In the genomic region with DNA sequence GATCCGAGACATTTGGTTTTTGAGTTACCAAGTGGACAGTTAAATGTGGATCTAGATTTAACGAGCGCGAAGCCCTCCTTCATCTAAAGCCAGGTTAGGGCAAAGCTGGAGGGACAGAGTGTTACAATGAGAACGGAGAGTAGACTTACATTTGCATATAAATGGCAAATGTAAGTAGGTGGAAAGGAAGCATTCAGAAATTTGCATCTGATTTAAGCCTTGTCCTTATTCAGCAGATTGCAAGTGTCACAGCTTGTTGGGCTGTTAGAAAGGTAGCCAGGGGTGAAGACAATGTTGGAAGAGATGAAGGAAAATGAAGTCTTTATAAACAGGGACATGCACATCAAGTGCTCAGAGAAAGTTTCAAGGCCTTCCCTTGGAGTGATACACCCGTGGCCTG, we compare ENCODE assay signal across 24 cellular contexts.
DNase-seq lines count a peak whose midpoint lies in the region; ATAC-seq, FAIRE-seq and TF ChIP-seq lines count a peak whose summit lies in the region.
"Had no signal": no experiment of that assay in that cellular context is flagged by ENCODE, and none has a peak within 500 bp of the region (broad histone marks: within the 10 kb centered on the region; RNA-seq: fewer than 3 reads in every experiment).

No MANE protein-coding gene starts in this region.

- H3K36me3 ChIP-seq in H7 (replicated peaks; ENCODE audit: control insufficient read depth, insufficient read depth, low read length) (no peaks in the 10 kb centered on the region), NT2/D1 (ENCODE audit: insufficient read depth, insufficient read length, low read length) (no peaks in the 10 kb centered on the region), iPS DF 6.9 (ENCODE audit: control insufficient read depth, insufficient read depth, low read length) (no peaks in the 10 kb centered on the region), neural cell (ENCODE audit: insufficient read depth, low read length) (no peaks in the 10 kb centered on the region)
- H3K36me3 ChIP-seq: BLaER1 treated with 17β-estradiol and CSF1 and Interleukin-3, amounts not matched to agents 10 nM and 100 nM had no signal

- H4K20me1 ChIP-seq in neural cell (ENCODE audit: insufficient read depth), result no peaks in the 10 kb centered on the region
- H4K20me1 ChIP-seq: BLaER1 treated with 17β-estradiol and CSF1 and Interleukin-3, amounts not matched to agents 10 nM and 100 nM had no signal

- no peak for TF ChIP-seq RAD21 in neural cell (conservative IDR thresholded peaks at IDR 0.05)

- no peaks in the 10 kb centered on the region for H3K27me3 ChIP-seq in H7 (ENCODE audit: control insufficient read depth, insufficient read depth, low read length)
- no peaks in the 10 kb centered on the region for H3K27me3 ChIP-seq in NT2/D1 (ENCODE audit: insufficient read depth, insufficient read length)
- no peaks in the 10 kb centered on the region for H3K27me3 ChIP-seq in iPS DF 6.9 (ENCODE audit: control insufficient read depth, insufficient read depth, low read length)
- H3K27me3 ChIP-seq in neural cell (ENCODE audit: insufficient read depth, low read depth, low read length), result no peaks in the 10 kb centered on the region
- H3K27me3 ChIP-seq: BLaER1 treated with 17β-estradiol and CSF1 and Interleukin-3, amounts not matched to agents 10 nM and 100 nM had no signal

- TF ChIP-seq CTCF in neural cell (IDR thresholded peaks at IDR 0.05; ENCODE audit: poor library complexity, severe bottlenecking), result no peak
- no peak for TF ChIP-seq CTCF in GM13976 (IDR thresholded peaks at IDR 0.05; ENCODE audit: borderline replicate concordance, control extremely low read depth, extremely low read depth, insufficient read depth, missing control alignments)

- H3K4me1 ChIP-seq in NT2/D1 (ENCODE audit: insufficient read depth, insufficient read length) (no peaks in the 10 kb centered on the region), iPS DF 6.9 (ENCODE audit: control insufficient read depth, insufficient read depth, low read length) (peaks cover 3% of the 10 kb centered on the region; the same call in 1 of the 2 replicates)
- H3K4me1 ChIP-seq: BLaER1 treated with 17β-estradiol and CSF1 and Interleukin-3, amounts not matched to agents 10 nM and 100 nM had no signal

- H3K4me2 ChIP-seq in neural cell (ENCODE audit: low read length), result no peak overlapping the region
- H3K4me2 ChIP-seq: BLaER1 treated with 17β-estradiol and CSF1 and Interleukin-3, amounts not matched to agents 10 nM and 100 nM had no signal

- no peak overlapping the region for H3K9ac ChIP-seq in NT2/D1 (ENCODE audit: insufficient read length, low read depth)
- H3K9ac ChIP-seq in neural cell (ENCODE audit: low read length), result no peak overlapping the region
- H3K9ac ChIP-seq: BLaER1 treated with 17β-estradiol and CSF1 and Interleukin-3, amounts not matched to agents 10 nM and 100 nM had no signal

- H3K9me3 ChIP-seq in NT2/D1 (ENCODE audit: insufficient read depth, low read length) (no peaks in the 10 kb centered on the region), iPS DF 6.9 (ENCODE audit: control insufficient read depth, insufficient read depth, low read length) (no peaks in the 10 kb centered on the region), neural cell (ENCODE audit: low read length) (no peaks in the 10 kb centered on the region)
- H3K9me3 ChIP-seq: BLaER1 treated with 17β-estradiol and CSF1 and Interleukin-3, amounts not matched to agents 10 nM and 100 nM had no signal

- H3K4me3 ChIP-seq in H7 (ENCODE audit: insufficient read depth, low read depth, low read length) (no peak overlapping the region), NT2/D1 (ENCODE audit: insufficient read length, low read depth) (no peak overlapping the region), iPS DF 6.9 (ENCODE audit: low read length) (no peak overlapping the region), neural cell (ENCODE audit: low read length) (peak overlapping the region; percentile 15)
- H3K4me3 ChIP-seq: BLaER1 treated with 17β-estradiol and CSF1 and Interleukin-3, amounts not matched to agents 10 nM and 100 nM had no signal

- no peak overlapping the region for H2AFZ ChIP-seq in neural cell (ENCODE audit: low read depth, low read length)

- H3K9me2 ChIP-seq in neural cell (ENCODE audit: insufficient read depth, low read length), result no peaks in the 10 kb centered on the region

- no peak for FAIRE-seq in urothelium cell line (lab: Jason Lieb, UNC)
- FAIRE-seq: D721Med, GM12892 had no signal

- H3K27ac ChIP-seq in iPS DF 6.9 (ENCODE audit: low read length) (no peak overlapping the region), neural cell (ENCODE audit: low read length) (peak overlapping the region; percentile 61)
- H3K27ac ChIP-seq: BLaER1 treated with 17β-estradiol and CSF1 and Interleukin-3, amounts not matched to agents 10 nM and 100 nM had no signal

- no peaks in the 10 kb centered on the region for H3F3A ChIP-seq in neural cell (ENCODE audit: insufficient read depth, low read length, poor library complexity, severe bottlenecking)

- no peaks in the 10 kb centered on the region for H3K79me2 ChIP-seq in neural cell (replicated peaks; ENCODE audit: insufficient read depth, low read length)

- DNase-seq in H7 (peak; percentile 18), NT2/D1 (ENCODE audit: low read depth, low spot score) (peak; percentile 49), iPS DF 6.9 (ENCODE audit: low read depth, low spot score) (peak; percentile 39), urothelium cell line (ENCODE audit: low spot score) (no peak), GM13976 (ENCODE audit: low spot score) (no peak)
- no peak for DNase-seq in stimulated activated CD4-positive, alpha-beta T cell treated with anti-CD3 and anti-CD28 coated beads, Interleukin-12 subunit alpha, Interleukin-12 subunit beta, amount 100 ng/mL, for 4 hours
- DNase-seq: CD8-positive, alpha-beta memory T cell; DND-41; GDM1; GOT3; IMR-90; Kasumi-1; MM.1S; NCI-H1105; NCI-H1694; NCI-H2107; NCI-H226; RPMI8226; SIG-M5 had no signal

- in situ Hi-C loops in GM13976 (cut with MboI; ENCODE audit: low sequenced_read_pairs, unreplicated experiment), result no loop called here

- no peak for TF ChIP-seq EP300 in neural cell (conservative IDR thresholded peaks at IDR 0.05; ENCODE audit: poor library complexity, severe bottlenecking)

- WGBS in iPS DF 6.9 (ENCODE audit: insufficient coverage, insufficient read length), result no CpG with 5 or more reads among the region's 6 CpGs

- ATAC-seq in HG02938 (IDR thresholded peaks at IDR 0.05; ENCODE audit: unreplicated experiment), result no peak

TF ChIP-seq in neural cell, 6 proteins besides CTCF, POLR2A, EP300 and RAD21:
- TF ChIP-seq TAF1 (IDR thresholded peaks at IDR 0.05; ENCODE audit: low read depth) (no peak), EZH2 (IDR thresholded peaks at IDR 0.05; ENCODE audit: borderline replicate concordance, insufficient read depth, low read length, poor library complexity, severe bottlenecking) (no peak), MXI1 (conservative IDR thresholded peaks at IDR 0.05; ENCODE audit: poor library complexity, severe bottlenecking) (no peak), POLR2AphosphoS5 (IDR thresholded peaks at IDR 0.05) (no peak), SMC3 (conservative IDR thresholded peaks at IDR 0.05; ENCODE audit: poor library complexity) (no peak)
- TF ChIP-seq, protein P1, sequence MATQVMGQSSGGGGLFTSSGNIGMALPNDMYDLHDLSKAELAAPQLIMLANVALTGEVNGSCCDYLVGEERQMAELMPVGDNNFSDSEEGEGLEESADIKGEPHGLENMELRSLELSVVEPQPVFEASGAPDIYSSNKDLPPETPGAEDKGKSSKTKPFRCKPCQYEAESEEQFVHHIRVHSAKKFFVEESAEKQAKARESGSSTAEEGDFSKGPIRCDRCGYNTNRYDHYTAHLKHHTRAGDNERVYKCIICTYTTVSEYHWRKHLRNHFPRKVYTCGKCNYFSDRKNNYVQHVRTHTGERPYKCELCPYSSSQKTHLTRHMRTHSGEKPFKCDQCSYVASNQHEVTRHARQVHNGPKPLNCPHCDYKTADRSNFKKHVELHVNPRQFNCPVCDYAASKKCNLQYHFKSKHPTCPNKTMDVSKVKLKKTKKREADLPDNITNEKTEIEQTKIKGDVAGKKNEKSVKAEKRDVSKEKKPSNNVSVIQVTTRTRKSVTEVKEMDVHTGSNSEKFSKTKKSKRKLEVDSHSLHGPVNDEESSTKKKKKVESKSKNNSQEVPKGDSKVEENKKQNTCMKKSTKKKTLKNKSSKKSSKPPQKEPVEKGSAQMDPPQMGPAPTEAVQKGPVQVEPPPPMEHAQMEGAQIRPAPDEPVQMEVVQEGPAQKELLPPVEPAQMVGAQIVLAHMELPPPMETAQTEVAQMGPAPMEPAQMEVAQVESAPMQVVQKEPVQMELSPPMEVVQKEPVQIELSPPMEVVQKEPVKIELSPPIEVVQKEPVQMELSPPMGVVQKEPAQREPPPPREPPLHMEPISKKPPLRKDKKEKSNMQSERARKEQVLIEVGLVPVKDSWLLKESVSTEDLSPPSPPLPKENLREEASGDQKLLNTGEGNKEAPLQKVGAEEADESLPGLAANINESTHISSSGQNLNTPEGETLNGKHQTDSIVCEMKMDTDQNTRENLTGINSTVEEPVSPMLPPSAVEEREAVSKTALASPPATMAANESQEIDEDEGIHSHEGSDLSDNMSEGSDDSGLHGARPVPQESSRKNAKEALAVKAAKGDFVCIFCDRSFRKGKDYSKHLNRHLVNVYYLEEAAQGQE (IDR thresholded peaks at IDR 0.05; ENCODE audit: borderline replicate concordance), result no peak

Comparison
In these comparisons a context has a peak if more than half of its experiments do, and no peak if none do; other contexts are left out.
1. DNase-seq: peak in H7 (single experiment), NT2/D1 (single experiment) and iPS DF 6.9 (single experiment); none in stimulated activated CD4-positive, alpha-beta T cell treated with anti-CD3 and anti-CD28 coated beads, Interleukin-12 subunit alpha, Interleukin-12 subunit beta, amount 100 ng/mL, for 4 hours (single experiment), urothelium cell line (single experiment) and GM13976 (single experiment).